1 cellular context compared by ENCODE assay signal in the genomic region with DNA sequence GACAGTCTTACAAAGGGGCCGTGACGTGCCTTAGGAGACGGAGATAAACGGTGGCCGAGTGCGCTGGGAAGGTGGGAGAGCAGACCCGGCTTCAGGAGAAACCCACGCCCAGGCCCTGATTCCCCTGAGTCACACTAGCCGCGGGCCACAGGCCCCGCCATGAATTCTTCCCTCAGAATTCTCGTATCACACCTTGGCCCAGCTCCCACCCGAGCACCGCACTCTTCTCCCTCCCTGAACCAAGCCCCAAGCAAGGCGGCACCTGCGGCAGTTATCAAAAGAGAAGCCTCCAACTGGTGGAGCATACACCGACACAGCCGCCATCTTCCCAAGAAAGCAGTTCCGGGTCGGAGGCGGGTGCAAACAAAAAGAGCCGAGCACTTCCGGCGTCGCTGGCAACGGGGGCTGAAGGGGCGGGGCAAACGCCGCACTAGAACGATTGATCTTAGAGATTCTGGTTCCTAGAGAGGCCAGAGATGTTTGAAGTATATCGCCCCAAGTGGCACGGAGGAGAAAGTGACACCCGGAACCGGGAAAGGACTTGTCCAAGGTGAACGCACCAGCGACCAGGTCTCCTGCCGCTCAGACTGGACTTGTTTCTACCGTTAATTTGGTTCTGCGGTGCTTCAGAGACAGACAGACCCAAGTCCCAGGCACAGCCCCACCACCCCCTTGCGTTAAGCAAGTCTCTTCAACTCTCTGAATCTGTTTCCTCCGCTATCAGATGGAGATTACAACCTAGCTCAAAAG.
A peak's percentile ranks its signal among the peaks of the same experiment; 100 is the strongest.
TF ChIP-seq lines count a peak whose summit lies in the region.

TSS of gene PSMB7 (minus strand) at position 341 of the 750 bp plus-strand sequence. CDS start at position 324, 17 bp downstream.

TF ChIP-seq in HepG2, 621 proteins besides CTCF, POLR2A, EP300 and RAD21 (continued from another document and continues in another):
- TF ChIP-seq ZNF552 (CRISPR knock-in tag; IDR thresholded peaks at IDR 0.05; ENCODE audit: borderline replicate concordance) = no peak
- TF ChIP-seq GRHL1 (CRISPR knock-in tag; conservative IDR thresholded peaks at IDR 0.05) = no peak
- peak; percentile 68; the same call in 1 of the 2 replicates for TF ChIP-seq ZNF142 (CRISPR knock-in tag; IDR thresholded peaks at IDR 0.05)
- peak; percentile 81 for TF ChIP-seq KDM2A (CRISPR knock-in tag; IDR thresholded peaks at IDR 0.05; ENCODE audit: borderline replicate concordance, low read depth)
- no peak for TF ChIP-seq SRSF9 (IDR thresholded peaks at IDR 0.05; ENCODE audit: borderline replicate concordance, insufficient read depth, low read depth, low read length, poor library complexity, severe bottlenecking)
- TF ChIP-seq ZNF781 (CRISPR knock-in tag; IDR thresholded peaks at IDR 0.05; ENCODE audit: borderline replicate concordance, not compliant biosample characterization) = no peak
- TF ChIP-seq ZNF652 (CRISPR knock-in tag; IDR thresholded peaks at IDR 0.05; ENCODE audit: borderline replicate concordance, low read depth) = no peak
- no peak for TF ChIP-seq CBX5 (CRISPR knock-in tag; IDR thresholded peaks at IDR 0.05; ENCODE audit: borderline replicate concordance)
- no peak for TF ChIP-seq PAF1 (CRISPR knock-in tag; IDR thresholded peaks at IDR 0.05)
- no peak for TF ChIP-seq SIX1 (CRISPR knock-in tag; IDR thresholded peaks at IDR 0.05; ENCODE audit: borderline replicate concordance)
- TF ChIP-seq FOXA1 (IDR thresholded peaks at IDR 0.05) = no peak
- TF ChIP-seq FOXA1 (CRISPR knock-in tag; IDR thresholded peaks at IDR 0.05) = peak; percentile 22; the same call in 1 of the 2 replicates
- no peak for TF ChIP-seq ZNF790 (CRISPR knock-in tag; IDR thresholded peaks at IDR 0.05; ENCODE audit: borderline replicate concordance)
- TF ChIP-seq TCF7 (IDR thresholded peaks at IDR 0.05; ENCODE audit: low read depth) = 0 out of 2 replicates have a peak, but pooled peaks have one; percentile 34
- TF ChIP-seq, protein P1, sequence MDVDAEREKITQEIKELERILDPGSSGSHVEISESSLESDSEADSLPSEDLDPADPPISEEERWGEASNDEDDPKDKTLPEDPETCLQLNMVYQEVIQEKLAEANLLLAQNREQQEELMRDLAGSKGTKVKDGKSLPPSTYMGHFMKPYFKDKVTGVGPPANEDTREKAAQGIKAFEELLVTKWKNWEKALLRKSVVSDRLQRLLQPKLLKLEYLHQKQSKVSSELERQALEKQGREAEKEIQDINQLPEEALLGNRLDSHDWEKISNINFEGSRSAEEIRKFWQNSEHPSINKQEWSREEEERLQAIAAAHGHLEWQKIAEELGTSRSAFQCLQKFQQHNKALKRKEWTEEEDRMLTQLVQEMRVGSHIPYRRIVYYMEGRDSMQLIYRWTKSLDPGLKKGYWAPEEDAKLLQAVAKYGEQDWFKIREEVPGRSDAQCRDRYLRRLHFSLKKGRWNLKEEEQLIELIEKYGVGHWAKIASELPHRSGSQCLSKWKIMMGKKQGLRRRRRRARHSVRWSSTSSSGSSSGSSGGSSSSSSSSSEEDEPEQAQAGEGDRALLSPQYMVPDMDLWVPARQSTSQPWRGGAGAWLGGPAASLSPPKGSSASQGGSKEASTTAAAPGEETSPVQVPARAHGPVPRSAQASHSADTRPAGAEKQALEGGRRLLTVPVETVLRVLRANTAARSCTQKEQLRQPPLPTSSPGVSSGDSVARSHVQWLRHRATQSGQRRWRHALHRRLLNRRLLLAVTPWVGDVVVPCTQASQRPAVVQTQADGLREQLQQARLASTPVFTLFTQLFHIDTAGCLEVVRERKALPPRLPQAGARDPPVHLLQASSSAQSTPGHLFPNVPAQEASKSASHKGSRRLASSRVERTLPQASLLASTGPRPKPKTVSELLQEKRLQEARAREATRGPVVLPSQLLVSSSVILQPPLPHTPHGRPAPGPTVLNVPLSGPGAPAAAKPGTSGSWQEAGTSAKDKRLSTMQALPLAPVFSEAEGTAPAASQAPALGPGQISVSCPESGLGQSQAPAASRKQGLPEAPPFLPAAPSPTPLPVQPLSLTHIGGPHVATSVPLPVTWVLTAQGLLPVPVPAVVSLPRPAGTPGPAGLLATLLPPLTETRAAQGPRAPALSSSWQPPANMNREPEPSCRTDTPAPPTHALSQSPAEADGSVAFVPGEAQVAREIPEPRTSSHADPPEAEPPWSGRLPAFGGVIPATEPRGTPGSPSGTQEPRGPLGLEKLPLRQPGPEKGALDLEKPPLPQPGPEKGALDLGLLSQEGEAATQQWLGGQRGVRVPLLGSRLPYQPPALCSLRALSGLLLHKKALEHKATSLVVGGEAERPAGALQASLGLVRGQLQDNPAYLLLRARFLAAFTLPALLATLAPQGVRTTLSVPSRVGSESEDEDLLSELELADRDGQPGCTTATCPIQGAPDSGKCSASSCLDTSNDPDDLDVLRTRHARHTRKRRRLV (CRISPR knock-in tag; IDR thresholded peaks at IDR 0.05) = peak; percentile 85; the same call in 1 of the 2 replicates
- TF ChIP-seq, protein P2, sequence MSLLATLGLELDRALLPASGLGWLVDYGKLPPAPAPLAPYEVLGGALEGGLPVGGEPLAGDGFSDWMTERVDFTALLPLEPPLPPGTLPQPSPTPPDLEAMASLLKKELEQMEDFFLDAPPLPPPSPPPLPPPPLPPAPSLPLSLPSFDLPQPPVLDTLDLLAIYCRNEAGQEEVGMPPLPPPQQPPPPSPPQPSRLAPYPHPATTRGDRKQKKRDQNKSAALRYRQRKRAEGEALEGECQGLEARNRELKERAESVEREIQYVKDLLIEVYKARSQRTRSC (CRISPR knock-in tag; IDR thresholded peaks at IDR 0.05; ENCODE audit: low read depth) = no peak
- TF ChIP-seq PHF8 (CRISPR knock-in tag; IDR thresholded peaks at IDR 0.05) = peak; percentile 94
- TF ChIP-seq ZNF180 (CRISPR knock-in tag; IDR thresholded peaks at IDR 0.05; ENCODE audit: borderline replicate concordance, low read depth) = no peak
- TF ChIP-seq SALL2 (CRISPR knock-in tag; IDR thresholded peaks at IDR 0.05) = peak; percentile 83; the same call in 1 of the 2 replicates
- TF ChIP-seq ZNF33A (CRISPR knock-in tag; IDR thresholded peaks at IDR 0.05; ENCODE audit: borderline replicate concordance) = no peak
- TF ChIP-seq, protein P3, sequence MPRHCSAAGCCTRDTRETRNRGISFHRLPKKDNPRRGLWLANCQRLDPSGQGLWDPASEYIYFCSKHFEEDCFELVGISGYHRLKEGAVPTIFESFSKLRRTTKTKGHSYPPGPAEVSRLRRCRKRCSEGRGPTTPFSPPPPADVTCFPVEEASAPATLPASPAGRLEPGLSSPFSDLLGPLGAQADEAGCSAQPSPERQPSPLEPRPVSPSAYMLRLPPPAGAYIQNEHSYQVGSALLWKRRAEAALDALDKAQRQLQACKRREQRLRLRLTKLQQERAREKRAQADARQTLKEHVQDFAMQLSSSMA (CRISPR knock-in tag; IDR thresholded peaks at IDR 0.05) = no peak
- no peak for TF ChIP-seq ZBTB1 (CRISPR knock-in tag; IDR thresholded peaks at IDR 0.05; ENCODE audit: borderline replicate concordance)
- TF ChIP-seq, protein P4, sequence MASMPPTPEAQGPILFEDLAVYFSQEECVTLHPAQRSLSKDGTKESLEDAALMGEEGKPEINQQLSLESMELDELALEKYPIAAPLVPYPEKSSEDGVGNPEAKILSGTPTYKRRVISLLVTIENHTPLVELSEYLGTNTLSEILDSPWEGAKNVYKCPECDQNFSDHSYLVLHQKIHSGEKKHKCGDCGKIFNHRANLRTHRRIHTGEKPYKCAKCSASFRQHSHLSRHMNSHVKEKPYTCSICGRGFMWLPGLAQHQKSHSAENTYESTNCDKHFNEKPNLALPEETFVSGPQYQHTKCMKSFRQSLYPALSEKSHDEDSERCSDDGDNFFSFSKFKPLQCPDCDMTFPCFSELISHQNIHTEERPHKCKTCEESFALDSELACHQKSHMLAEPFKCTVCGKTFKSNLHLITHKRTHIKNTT (CRISPR knock-in tag; IDR thresholded peaks at IDR 0.05) = no peak
- no peak for TF ChIP-seq MBNL3 (CRISPR knock-in tag; conservative IDR thresholded peaks at IDR 0.05)
- peak; percentile 46; the same call in 1 of the 2 replicates for TF ChIP-seq ZNF414 (CRISPR knock-in tag; IDR thresholded peaks at IDR 0.05)
- TF ChIP-seq, protein P5, sequence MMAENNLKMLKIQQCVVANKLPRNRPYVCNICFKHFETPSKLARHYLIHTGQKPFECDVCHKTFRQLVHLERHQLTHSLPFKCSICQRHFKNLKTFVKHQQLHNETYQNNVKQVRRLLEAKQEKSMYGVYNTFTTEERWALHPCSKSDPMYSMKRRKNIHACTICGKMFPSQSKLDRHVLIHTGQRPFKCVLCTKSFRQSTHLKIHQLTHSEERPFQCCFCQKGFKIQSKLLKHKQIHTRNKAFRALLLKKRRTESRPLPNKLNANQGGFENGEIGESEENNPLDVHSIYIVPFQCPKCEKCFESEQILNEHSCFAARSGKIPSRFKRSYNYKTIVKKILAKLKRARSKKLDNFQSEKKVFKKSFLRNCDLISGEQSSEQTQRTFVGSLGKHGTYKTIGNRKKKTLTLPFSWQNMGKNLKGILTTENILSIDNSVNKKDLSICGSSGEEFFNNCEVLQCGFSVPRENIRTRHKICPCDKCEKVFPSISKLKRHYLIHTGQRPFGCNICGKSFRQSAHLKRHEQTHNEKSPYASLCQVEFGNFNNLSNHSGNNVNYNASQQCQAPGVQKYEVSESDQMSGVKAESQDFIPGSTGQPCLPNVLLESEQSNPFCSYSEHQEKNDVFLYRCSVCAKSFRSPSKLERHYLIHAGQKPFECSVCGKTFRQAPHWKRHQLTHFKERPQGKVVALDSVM (CRISPR knock-in tag; IDR thresholded peaks at IDR 0.05) = no peak
- no peak for TF ChIP-seq SKI (IDR thresholded peaks at IDR 0.05; ENCODE audit: partially characterized antibody)
- no peak for TF ChIP-seq ZNF577 (CRISPR knock-in tag; IDR thresholded peaks at IDR 0.05; ENCODE audit: borderline replicate concordance, low read depth)
- no peak for TF ChIP-seq SRF (IDR thresholded peaks at IDR 0.05; ENCODE audit: low read depth, low read length)
- peak; percentile 64 for TF ChIP-seq AGO2 (optimal IDR thresholded peaks at IDR 0.05; ENCODE audit: low read depth, low read length)
- no peak for TF ChIP-seq ZNF354B (CRISPR knock-in tag; IDR thresholded peaks at IDR 0.05)
- TF ChIP-seq ZMAT3 (CRISPR knock-in tag; conservative IDR thresholded peaks at IDR 0.05) = peak; percentile 69; the same call in 1 of the 2 replicates
- TF ChIP-seq SCMH1 (CRISPR knock-in tag; IDR thresholded peaks at IDR 0.05; ENCODE audit: borderline replicate concordance) = no peak
- TF ChIP-seq POGK (CRISPR knock-in tag; conservative IDR thresholded peaks at IDR 0.05) = no peak; the same call in 1 of the 2 replicates
